Comparison of ENCODE assay signal across 8 cellular contexts in genomic region chr9:122827759-122828090, GRCh38. TPM values are rescaled to one million over a fixed set of nuclear protein-coding genes. Genes with fewer than 3 reads are reported as not detected.
DNase-seq lines count a peak whose midpoint lies in the region; ATAC-seq and TF ChIP-seq lines count a peak whose summit lies in the region.

No MANE protein-coding gene starts in this region.

- ATAC-seq in DND-41 (ENCODE audit: insufficient read depth, low read depth) (peak; percentile 20), GM21576 (IDR thresholded peaks at IDR 0.05; ENCODE audit: unreplicated experiment) (peak; percentile 4), left colon (peak; percentile 7), thoracic aorta (ENCODE audit: insufficient number of reproducible peaks, low FRiP score, low read depth) (peak; percentile 45)

- H3K27me3 ChIP-seq in DND-41 (ENCODE audit: insufficient read depth, low read length, poor library complexity) (no peaks in the 10 kb centered on the region), thoracic aorta (replicated peaks; ENCODE audit: insufficient read depth) (no peaks in the 10 kb centered on the region)

- peaks cover 12% of the 10 kb centered on the region; the same call in 1 of the 2 replicates for H4K20me1 ChIP-seq in DND-41 (ENCODE audit: insufficient read depth, low read length)

- peaks cover 28% of the 10 kb centered on the region for H3K4me1 ChIP-seq in DND-41 (ENCODE audit: insufficient read depth, low read length)
- H3K4me1 ChIP-seq in thoracic aorta (ENCODE audit: control insufficient read depth in 1 of 2, low read depth in 2 of 2) = peaks cover 12% of the 10 kb centered on the region in 2 donors

- DNase-seq in DND-41 (no peak), MCF 10A (ENCODE audit: unreplicated experiment) (no peak), left colon (no peak), thoracic aorta (ENCODE audit: low spot score) (no peak), OCI-M2 (lab: John Stamatoyannopoulos, UW; ENCODE audit: unreplicated experiment) (no peak)
- DNase-seq in stimulated activated CD4-positive, alpha-beta T cell treated with anti-CD3 and anti-CD28 coated beads, Interleukin-4, amount 100 ng/mL, for 24 hours = no peak

- CTCF ChIA-PET in MCF 10A (lab: Yijun Ruan, JAX) = interaction anchor here (0.6 to 1.1 kb wide), 5 partner anchors 11 to 361 kb away, joined by 3 to 5 read pairs (median 3); no protein-coding TSS in a partner anchor

- H3K4me2 ChIP-seq in DND-41 (ENCODE audit: insufficient read depth, low read length) = peak overlapping the region; percentile 98

- peak overlapping the region; percentile 81 for H3K27ac Mint-ChIP-seq in MCF 10A (ENCODE audit: low read depth, unreplicated experiment)

- peaks cover 33% of the 10 kb centered on the region for H3K36me3 Mint-ChIP-seq in MCF 10A (ENCODE audit: insufficient read depth, unreplicated experiment)

- H3K79me2 ChIP-seq in DND-41 (ENCODE audit: insufficient read depth, low read length) = peaks cover 43% of the 10 kb centered on the region

- intact Hi-C loops in MCF 10A (cut with micrococcal nuclease) (loop anchor here (5.0 kb wide), 1 partner anchor 165 kb away; no protein-coding TSS in a partner anchor), left colon (cut with DNase I, micrococcal nuclease) (no loop called here)

- H3K9me3 Mint-ChIP-seq in MCF 10A (ENCODE audit: unreplicated experiment) = no peaks in the 10 kb centered on the region

- H3K27ac ChIP-seq in DND-41 (ENCODE audit: low read length) = peak overlapping the region; percentile 97
- peak overlapping the region; percentile 88 to 100 for H3K27ac ChIP-seq in thoracic aorta

- POLR2A ChIA-PET in MCF 10A (lab: Yijun Ruan, JAX) = interaction anchor here (0.5 to 1.7 kb wide), 8 partner anchors 9 to 859 kb away, joined by 3 to 10 read pairs (median 4); partner anchors contain the start of genes MRRF, RBM18 and ZBTB26

- peak overlapping the region; percentile 95 for H2AFZ ChIP-seq in DND-41 (ENCODE audit: low read depth, low read length)

- H3K27me3 Mint-ChIP-seq in MCF 10A (ENCODE audit: insufficient read depth, unreplicated experiment) = no peaks in the 10 kb centered on the region

- no peak for TF ChIP-seq RAD21 in Ishikawa (IDR thresholded peaks at IDR 0.05; ENCODE audit: low read depth)

- TF ChIP-seq CTCF in DND-41 (IDR thresholded peaks at IDR 0.05; ENCODE audit: borderline replicate concordance, extremely low read depth, low read length, poor library complexity, severe bottlenecking) (no peak), MCF 10A (IDR thresholded peaks at IDR 0.05; ENCODE audit: unreplicated experiment) (no peak), thoracic aorta (IDR thresholded peaks at IDR 0.05) (no peak)

- peaks cover 10% of the 10 kb centered on the region for H3K4me1 Mint-ChIP-seq in MCF 10A (ENCODE audit: insufficient read depth, unreplicated experiment)

- BruUV-seq in MCF 10A (replicated peaks; lab: Mats Ljungman, UMichigan) = no TSS peak

- H3K4me3 Mint-ChIP-seq in MCF 10A (ENCODE audit: unreplicated experiment) = peak overlapping the region; percentile 83

- 0 out of 2 replicates have a peak, but pooled peaks have one; percentile 3 for TF ChIP-seq EP300 in Ishikawa (IDR thresholded peaks at IDR 0.05; ENCODE audit: borderline replicate concordance)

- H3K9me3 ChIP-seq in DND-41 (ENCODE audit: insufficient read depth, low read length, severe bottlenecking) = no peaks in the 10 kb centered on the region
- no peaks in the 10 kb centered on the region for H3K9me3 ChIP-seq in thoracic aorta

- H3K9ac ChIP-seq in DND-41 (ENCODE audit: low read depth, low read length) = peak overlapping the region; percentile 85

- H3K36me3 ChIP-seq in DND-41 (ENCODE audit: insufficient read depth, low read length) = peaks cover 29% of the 10 kb centered on the region
- H3K36me3 ChIP-seq in thoracic aorta = peaks cover 5% of the 10 kb centered on the region

- H3K4me3 ChIP-seq in DND-41 (ENCODE audit: low read depth in 1 of 2, low read length in 2 of 2) (peak overlapping the region; percentile 79 to 99), thoracic aorta (peak overlapping the region; percentile 98)

TF ChIP-seq in Ishikawa, 13 proteins besides CTCF, POLR2A, EP300 and RAD21:
- TF ChIP-seq ZBTB7A (IDR thresholded peaks at IDR 0.05; ENCODE audit: low read depth) (no peak), CEBPB (IDR thresholded peaks at IDR 0.05) (no peak), TAF1 (IDR thresholded peaks at IDR 0.05; ENCODE audit: low read depth) (no peak), TEAD4 (IDR thresholded peaks at IDR 0.05) (no peak), REST (IDR thresholded peaks at IDR 0.05; ENCODE audit: low read depth) (no peak), NFIC (IDR thresholded peaks at IDR 0.05) (no peak), MAX (IDR thresholded peaks at IDR 0.05) (no peak; the same call in 1 of the 2 replicates), YY1 (IDR thresholded peaks at IDR 0.05; ENCODE audit: low read depth) (no peak), TCF12 (IDR thresholded peaks at IDR 0.05; ENCODE audit: low read depth) (no peak), EGR1 (IDR thresholded peaks at IDR 0.05) (no peak), FOXM1 (IDR thresholded peaks at IDR 0.05; ENCODE audit: borderline replicate concordance, low read depth) (no peak)
- TF ChIP-seq, protein P1, sequence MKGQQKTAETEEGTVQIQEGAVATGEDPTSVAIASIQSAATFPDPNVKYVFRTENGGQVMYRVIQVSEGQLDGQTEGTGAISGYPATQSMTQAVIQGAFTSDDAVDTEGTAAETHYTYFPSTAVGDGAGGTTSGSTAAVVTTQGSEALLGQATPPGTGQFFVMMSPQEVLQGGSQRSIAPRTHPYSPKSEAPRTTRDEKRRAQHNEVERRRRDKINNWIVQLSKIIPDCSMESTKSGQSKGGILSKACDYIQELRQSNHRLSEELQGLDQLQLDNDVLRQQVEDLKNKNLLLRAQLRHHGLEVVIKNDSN (IDR thresholded peaks at IDR 0.05) = no peak

RNA-seq across cellular contexts. Expression of gene PDCL, which starts 0.7 kb away (rescaled TPM):
- total RNA-seq in MCF 10A (2022) = 11.1 and 11.2 TPM in 2 replicates
- total RNA-seq in left colon = 10 to 100 TPM; 14.9 to 16.8 TPM
- 10 to 100 TPM; 20.0 to 22.2 TPM for total RNA-seq in thoracic aorta

RNA-seq across cellular contexts. Expression of gene OR1K1, which starts 27.8 kb away (rescaled TPM):
- total RNA-seq in MCF 10A (2022) (not detected in 2 replicates), left colon (not detected), thoracic aorta (not detected)

RNA-seq across cellular contexts. Expression of gene OR5C1, which starts 39.0 kb away (rescaled TPM):
- total RNA-seq in MCF 10A (2022) (not detected in 2 replicates), left colon (not detected), thoracic aorta (not detected)
